Comparison of ENCODE assay signal across 16 cellular contexts in genomic region chr12:64457466-64457865, GRCh38. TPM values are rescaled to one million over a fixed set of nuclear protein-coding genes. Genes with fewer than 3 reads are reported as not detected.
A peak's percentile ranks its signal among the peaks of the same experiment; 100 is the strongest.
DNase-seq lines count a peak whose midpoint lies in the region; ATAC-seq and TF ChIP-seq lines count a peak whose summit lies in the region.
"Had no signal": no experiment of that assay in that cellular context is flagged by ENCODE, and none has a peak within 500 bp of the region (broad histone marks: within the 10 kb centered on the region; RNA-seq: fewer than 3 reads in every experiment).

No MANE protein-coding gene starts in this region.

- H3K36me3 Mint-ChIP-seq in activated naive CD8-positive, alpha-beta T cell = peaks cover 8% of the 10 kb centered on the region
- peaks cover 25% of the 10 kb centered on the region for H3K36me3 Mint-ChIP-seq in activated naive CD8-positive, alpha-beta T cell treated with anti-CD3 and anti-CD28 coated beads for 36 hours
- H3K36me3 Mint-ChIP-seq in immature natural killer cell = peaks cover 4 to 5% (median 4%) of the 10 kb centered on the region in 3 donors

- 93% methylated on average over 3 of the region's 3 CpGs for WGBS in SK-N-SH (ENCODE audit: low lambda C conversion rate)

- peaks cover 50% of the 10 kb centered on the region for H3K4me1 Mint-ChIP-seq in activated naive CD8-positive, alpha-beta T cell (ENCODE audit: low read depth)
- peaks cover 36% of the 10 kb centered on the region for H3K4me1 Mint-ChIP-seq in activated naive CD8-positive, alpha-beta T cell treated with anti-CD3 and anti-CD28 coated beads for 36 hours
- H3K4me1 Mint-ChIP-seq in immature natural killer cell = peaks cover 51 to 78% of the 10 kb centered on the region in 2 donors

- no peak for TF ChIP-seq RAD21 in SK-N-SH (IDR thresholded peaks at IDR 0.05; ENCODE audit: low read length)

- H3K36me3 ChIP-seq in Loucy (ENCODE audit: insufficient read depth, low read length) (peaks cover 16% of the 10 kb centered on the region; the same call in 1 of the 2 replicates), subcutaneous abdominal adipose tissue (ENCODE audit: control insufficient read depth in 5 of 5, insufficient read depth in 5 of 5, low read length in 5 of 5) (peaks cover 0 to 19% (median 2%) of the 10 kb centered on the region in 5 donors), SK-N-SH (replicated peaks in 1 of 2; ENCODE audit: control insufficient read depth in 1 of 2, insufficient read depth in 2 of 2, low read length in 1 of 2) (peaks cover 28 to 30% of the 10 kb centered on the region in 2 experiments)

- H4K20me1 ChIP-seq in Loucy (ENCODE audit: insufficient read depth, low read length, poor library complexity, severe bottlenecking) = peaks cover 29% of the 10 kb centered on the region
- H4K20me1 ChIP-seq in SK-N-SH (ENCODE audit: insufficient read depth) = peaks cover 14% of the 10 kb centered on the region; the same call in 1 of the 2 replicates

- H3K27ac ChIP-seq in subcutaneous abdominal adipose tissue (ENCODE audit: low read depth, low read length) = peak overlapping the region; percentile 75
- no peak overlapping the region for H3K27ac ChIP-seq in SK-N-SH (ENCODE audit: low read depth in 2 of 2, low read length in 1 of 2)
- H3K27ac ChIP-seq: body of pancreas had no signal

- H3F3A ChIP-seq in Loucy (ENCODE audit: low read depth) (0 out of 2 replicates have a peak, but pooled peaks cover 6% of the 10 kb centered on the region), SK-N-SH (replicated peaks; ENCODE audit: insufficient read depth) (peaks cover 14% of the 10 kb centered on the region)

- H2AFZ ChIP-seq in Loucy (ENCODE audit: low read length) (no peak overlapping the region), SK-N-SH (ENCODE audit: low read depth) (no peak overlapping the region)

- H3K9me2 ChIP-seq in Loucy (replicated peaks; ENCODE audit: low read depth, low read length) = no peaks in the 10 kb centered on the region
- H3K9me2 ChIP-seq in SK-N-SH = no peaks in the 10 kb centered on the region

- no peak for DNase-seq in activated naive CD8-positive, alpha-beta T cell treated with anti-CD3 and anti-CD28 coated beads for 36 hours
- DNase-seq in immature natural killer cell (no peak), SK-N-SH (no peak), MV-4-11 (lab: John Stamatoyannopoulos, UW) (no peak)
- DNase-seq: body of pancreas; effector CD8-positive, alpha-beta T cell; foreskin melanocyte; NCI-H1694; NCI-H748 treated with DMSO at 0.1 percent for 48 hours; retina; stimulated activated CD4-positive, alpha-beta T cell treated with anti-CD3 and anti-CD28 coated beads, Interleukin-4, amount 100 ng/mL, for 1 hour; stimulated activated naive B cell treated with anti-CD40 and anti-IgM and Interleukin-4, amounts not matched to agents 10 μg/mL and 1 μg/mL and 100 μg/mL, for 72 hours had no signal

- POLR2A ChIA-PET in SK-N-SH (lab: Yijun Ruan, JAX) = no interaction called here

- H3K4me3 ChIP-seq in Loucy (ENCODE audit: low read length, poor library complexity, severe bottlenecking) (peak overlapping the region; percentile 32), subcutaneous abdominal adipose tissue (ENCODE audit: low read depth in 1 of 5, low read length in 5 of 5) (no peak overlapping the region), SK-N-SH (ENCODE audit: low read depth in 2 of 2, low read length in 1 of 2) (no peak overlapping the region)
- H3K4me3 ChIP-seq: body of pancreas had no signal

- peaks cover 81% of the 10 kb centered on the region for H3K79me2 ChIP-seq in Loucy (ENCODE audit: insufficient read depth, low read length)
- peaks cover 92% of the 10 kb centered on the region for H3K79me2 ChIP-seq in SK-N-SH (ENCODE audit: insufficient read depth)

- no peaks in the 10 kb centered on the region for H3K27me3 ChIP-seq in Loucy (ENCODE audit: insufficient read depth, low read length, poor library complexity, severe bottlenecking)
- H3K27me3 ChIP-seq in subcutaneous abdominal adipose tissue (ENCODE audit: control insufficient read depth in 5 of 5, insufficient read depth in 4 of 5, low read length in 5 of 5) = no peaks in the 10 kb centered on the region
- no peaks in the 10 kb centered on the region for H3K27me3 ChIP-seq in SK-N-SH (ENCODE audit: insufficient read depth)
- H3K27me3 ChIP-seq: body of pancreas had no signal

- peak overlapping the region; percentile 72 for H3K4me2 ChIP-seq in Loucy (ENCODE audit: low read depth, low read length, poor library complexity, severe bottlenecking)
- H3K4me2 ChIP-seq in SK-N-SH = no peak overlapping the region

- ATAC-seq in HG03175 (IDR thresholded peaks at IDR 0.05; ENCODE audit: unreplicated experiment) = no peak
- ATAC-seq: body of pancreas had no signal

- H3K9ac ChIP-seq in Loucy (ENCODE audit: low read depth, low read length, poor library complexity, severe bottlenecking) = peak overlapping the region; percentile 12
- H3K9ac ChIP-seq in subcutaneous abdominal adipose tissue (ENCODE audit: low read length in 5 of 5) = peak overlapping the region in 1 of 5 donors; percentile 20
- H3K9ac ChIP-seq in SK-N-SH = no peak overlapping the region

- CTCF ChIA-PET in SK-N-SH (lab: Yijun Ruan, JAX) = interaction anchor here (1.2 kb wide), 1 partner anchor 91 kb away, joined by 3 read pairs; no protein-coding TSS in a partner anchor

- no peak for TF ChIP-seq CTCF in Loucy (conservative IDR thresholded peaks at IDR 0.05; ENCODE audit: low read length)
- TF ChIP-seq CTCF in SK-N-SH (IDR thresholded peaks at IDR 0.05) = no peak

- no peak for TF ChIP-seq EP300 in SK-N-SH (IDR thresholded peaks at IDR 0.05; ENCODE audit: borderline replicate concordance in 1 of 2, low read depth in 1 of 2, low read length in 1 of 2)

- no peaks in the 10 kb centered on the region for H3K9me3 Mint-ChIP-seq in activated naive CD8-positive, alpha-beta T cell (ENCODE audit: low read depth)
- H3K9me3 Mint-ChIP-seq in activated naive CD8-positive, alpha-beta T cell treated with anti-CD3 and anti-CD28 coated beads for 36 hours = no peaks in the 10 kb centered on the region
- H3K9me3 Mint-ChIP-seq in immature natural killer cell = no peaks in the 10 kb centered on the region
- H3K9me3 Mint-ChIP-seq: stimulated activated naive B cell treated with anti-CD40 and anti-IgM and Interleukin-4, amounts not matched to agents 10 μg/mL and 1 μg/mL and 100 μg/mL, for 72 hours had no signal

- H3K4me1 ChIP-seq in Loucy (ENCODE audit: insufficient read depth, low read length, poor library complexity, severe bottlenecking) (peaks cover 53% of the 10 kb centered on the region), subcutaneous abdominal adipose tissue (ENCODE audit: control insufficient read depth in 5 of 5, insufficient read depth in 5 of 5, low read length in 5 of 5) (peaks cover 12 to 45% (median 34%) of the 10 kb centered on the region in 5 donors), SK-N-SH (ENCODE audit: control insufficient read depth in 1 of 2, insufficient read depth in 2 of 2, low read depth in 1 of 2, low read length in 1 of 2) (peaks cover 7 to 23% of the 10 kb centered on the region in 2 experiments; a peak in 3 of 4 replicates)

- H3K9me3 ChIP-seq in Loucy (ENCODE audit: insufficient read depth, low read depth, low read length) (no peaks in the 10 kb centered on the region), subcutaneous abdominal adipose tissue (ENCODE audit: control insufficient read depth in 5 of 5, low read length in 5 of 5) (no peaks in the 10 kb centered on the region), SK-N-SH (no peaks in the 10 kb centered on the region)
- H3K9me3 ChIP-seq: body of pancreas had no signal

- no peaks in the 10 kb centered on the region for H3K27me3 Mint-ChIP-seq in activated naive CD8-positive, alpha-beta T cell
- no peaks in the 10 kb centered on the region for H3K27me3 Mint-ChIP-seq in activated naive CD8-positive, alpha-beta T cell treated with anti-CD3 and anti-CD28 coated beads for 36 hours
- H3K27me3 Mint-ChIP-seq in immature natural killer cell (ENCODE audit: low read depth in 3 of 3) = peaks cover 0 to 3% (median 2%) of the 10 kb centered on the region in 3 donors
- H3K27me3 Mint-ChIP-seq: stimulated activated naive B cell treated with anti-CD40 and anti-IgM and Interleukin-4, amounts not matched to agents 10 μg/mL and 1 μg/mL and 100 μg/mL, for 72 hours had no signal

- H3K27ac Mint-ChIP-seq in activated naive CD8-positive, alpha-beta T cell = peak overlapping the region; percentile 68
- no peak overlapping the region for H3K27ac Mint-ChIP-seq in activated naive CD8-positive, alpha-beta T cell treated with anti-CD3 and anti-CD28 coated beads for 36 hours
- peak overlapping the region; percentile 53 to 95 (median 82) for H3K27ac Mint-ChIP-seq in immature natural killer cell
- H3K27ac Mint-ChIP-seq: stimulated activated naive B cell treated with anti-CD40 and anti-IgM and Interleukin-4, amounts not matched to agents 10 μg/mL and 1 μg/mL and 100 μg/mL, for 72 hours had no signal

- H3K4me3 Mint-ChIP-seq in activated naive CD8-positive, alpha-beta T cell = no peak overlapping the region
- H3K4me3 Mint-ChIP-seq in activated naive CD8-positive, alpha-beta T cell treated with anti-CD3 and anti-CD28 coated beads for 36 hours = no peak overlapping the region
- peak overlapping the region in 1 of 5 donors; percentile 8 for H3K4me3 Mint-ChIP-seq in immature natural killer cell
- H3K4me3 Mint-ChIP-seq: stimulated activated naive B cell treated with anti-CD40 and anti-IgM and Interleukin-4, amounts not matched to agents 10 μg/mL and 1 μg/mL and 100 μg/mL, for 72 hours had no signal

TF ChIP-seq in SK-N-SH, 30 proteins besides CTCF, POLR2A, EP300 and RAD21 (continues in another document):
- TF ChIP-seq FOXM1 (IDR thresholded peaks at IDR 0.05; ENCODE audit: low read depth) (no peak), TAF1 (IDR thresholded peaks at IDR 0.05; ENCODE audit: borderline replicate concordance, low read depth, low read length) (no peak), CHD2 (IDR thresholded peaks at IDR 0.05; ENCODE audit: low read length, partially characterized antibody) (no peak)

RNA-seq across cellular contexts. Expression of gene TBK1, which starts 5.5 kb away (rescaled TPM):
- 10 to 100 TPM; 18.0 to 18.1 TPM for total RNA-seq in activated naive CD8-positive, alpha-beta T cell treated with anti-CD3 and anti-CD28 coated beads for 36 hours
- polyA plus RNA-seq in immature natural killer cell (10 to 100 TPM; 27.2 to 36.9 (median 29.2) TPM), SK-N-SH (2012; rRNA removed) (8.2 and 11.5 TPM in 2 replicates)
- polyA plus RNA-seq in SK-N-SH (2012; cell fraction: cytosol; rRNA removed) = 13.4 and 16.7 TPM in 2 replicates
- 5.0 and 14.9 TPM in 2 replicates for polyA plus RNA-seq in SK-N-SH (2012; cell fraction: nucleus; rRNA removed)

RNA-seq across cellular contexts. Expression of gene XPOT, which starts 53.3 kb away (rescaled TPM):
- total RNA-seq in activated naive CD8-positive, alpha-beta T cell treated with anti-CD3 and anti-CD28 coated beads for 36 hours = 100 to 1,000 TPM; 193 to 194 TPM
- polyA plus RNA-seq in immature natural killer cell (10 to 100 TPM; 20.1 to 29.4 (median 23.4) TPM), SK-N-SH (2012; rRNA removed) (25.6 and 42.3 TPM in 2 replicates)
- 36.6 and 38.3 TPM in 2 replicates for polyA plus RNA-seq in SK-N-SH (2012; cell fraction: cytosol; rRNA removed)
- polyA plus RNA-seq in SK-N-SH (2012; cell fraction: nucleus; rRNA removed) = 24.3 and 79.5 TPM in 2 replicates
